ENCODE assay signal across 29 cellular contexts in the genomic region with DNA sequence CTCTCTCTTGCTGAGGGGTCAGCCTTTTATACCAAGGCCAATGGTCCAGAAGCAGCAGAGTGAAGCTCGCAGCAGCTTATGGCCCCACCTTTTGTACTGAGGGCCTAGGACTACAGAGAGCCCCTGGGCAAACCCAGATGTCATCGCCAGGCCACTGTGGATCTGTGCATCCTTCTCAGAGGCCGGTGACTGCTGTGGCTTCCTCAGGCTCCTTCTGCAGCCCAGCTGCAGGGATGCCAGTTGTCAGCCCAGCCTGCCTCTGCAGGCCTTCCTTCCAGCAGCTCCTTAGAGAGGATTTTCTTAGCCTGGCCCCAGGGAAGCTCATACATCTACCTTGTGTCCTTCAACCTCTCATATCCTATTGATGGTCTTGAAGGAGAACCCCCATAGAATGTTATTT. TPM values are rescaled to one million over a fixed set of nuclear protein-coding genes. Genes with fewer than 3 reads are reported as not detected.
"Had no signal": no experiment of that assay in that cellular context is flagged by ENCODE, and none has a peak within 500 bp of the region (broad histone marks: within the 10 kb centered on the region; RNA-seq: fewer than 3 reads in every experiment).

No MANE protein-coding gene starts in this region.

- H3K9me3 Mint-ChIP-seq: endodermal cell; immature natural killer cell; naive thymus-derived CD8-positive, alpha-beta T cell; neural crest cell; stimulated activated effector memory CD8-positive, alpha-beta T cell treated with anti-CD3 and anti-CD28 coated beads, Interleukin-12 subunit alpha, Interleukin-12 subunit beta, amount 100 ng/mL, for 72 hours had no signal

- H3K4me1 ChIP-seq: colonic mucosa, esophagus squamous epithelium, lower lobe of right lung, parathyroid adenoma, testis, tibial artery had no signal

- H3K27ac ChIP-seq: colonic mucosa, epithelial cell of prostate, esophagus squamous epithelium, lower lobe of right lung, parathyroid adenoma, testis, tibial artery had no signal

- H3K36me3 Mint-ChIP-seq: immature natural killer cell; naive thymus-derived CD8-positive, alpha-beta T cell; stimulated activated effector memory CD8-positive, alpha-beta T cell treated with anti-CD3 and anti-CD28 coated beads, Interleukin-12 subunit alpha, Interleukin-12 subunit beta, amount 100 ng/mL, for 72 hours had no signal

- H3K4me3 Mint-ChIP-seq: dendritic cell treated with granulocyte-macrophage colony-stimulating factor and Interleukin-4, amounts not matched to agents 40 ng/mL and 50 ng/mL, for 4 days; endodermal cell; immature natural killer cell; naive thymus-derived CD8-positive, alpha-beta T cell; neural crest cell; stimulated activated effector memory CD8-positive, alpha-beta T cell treated with anti-CD3 and anti-CD28 coated beads, Interleukin-12 subunit alpha, Interleukin-12 subunit beta, amount 100 ng/mL, for 72 hours; type B pancreatic cell had no signal

- H3K9me3 ChIP-seq: colonic mucosa, esophagus squamous epithelium, lower lobe of right lung, testis, tibial artery had no signal

- H3K9ac ChIP-seq: parathyroid adenoma had no signal

- H3K4me1 Mint-ChIP-seq: immature natural killer cell; naive thymus-derived CD8-positive, alpha-beta T cell; neural crest cell had no signal

- ATAC-seq: left ventricle myocardium superior; lower lobe of right lung; naive thymus-derived CD8-positive, alpha-beta T cell; sciatic nerve; stimulated activated effector memory CD8-positive, alpha-beta T cell treated with anti-CD3 and anti-CD28 coated beads, Interleukin-12 subunit alpha, Interleukin-12 subunit beta, amount 100 ng/mL, for 72 hours; stimulated activated naive CD8-positive, alpha-beta T cell treated with anti-CD3 and anti-CD28 coated beads, Interleukin-15, Interleukin-2, amounts not matched to agents 100 U/mL and 50 U/mL, for 24 hours had no signal

- H3K27me3 ChIP-seq: colonic mucosa, testis, tibial artery had no signal

- H3K27ac Mint-ChIP-seq: dendritic cell treated with granulocyte-macrophage colony-stimulating factor and Interleukin-4, amounts not matched to agents 40 ng/mL and 50 ng/mL, for 4 days; endodermal cell; immature natural killer cell; naive thymus-derived CD8-positive, alpha-beta T cell; progenitor cell of endocrine pancreas; stimulated activated effector memory CD8-positive, alpha-beta T cell treated with anti-CD3 and anti-CD28 coated beads, Interleukin-12 subunit alpha, Interleukin-12 subunit beta, amount 100 ng/mL, for 72 hours; type B pancreatic cell had no signal

- H3K36me3 ChIP-seq: colonic mucosa, esophagus squamous epithelium, lower lobe of right lung, tibial artery had no signal

- H2AFZ ChIP-seq: parathyroid adenoma had no signal

- H3K4me3 ChIP-seq: colonic mucosa, esophagus squamous epithelium, lower lobe of right lung, testis, tibial artery had no signal

- FAIRE-seq: keratinocyte had no signal

- DNase-seq: colonic mucosa; effector CD8-positive, alpha-beta T cell; endodermal cell; esophagus squamous epithelium; foreskin melanocyte; hypothalamus; immature natural killer cell; left ventricle myocardium superior; lower lobe of right lung; naive thymus-derived CD8-positive, alpha-beta T cell; stimulated activated CD4-positive, alpha-beta T cell treated with anti-CD3 and anti-CD28 coated beads, Interleukin-2, amount 100 ng/mL, for 24 hours; stimulated activated CD4-positive, alpha-beta T cell treated with anti-CD3 and anti-CD28 coated beads, Interleukin-4, amount 100 ng/mL, for 24 hours; stimulated activated naive CD8-positive, alpha-beta T cell treated with anti-CD3 and anti-CD28 coated beads, Interleukin-15, Interleukin-2, amounts not matched to agents 100 U/mL and 50 U/mL, for 24 hours; substantia nigra; testis; tibial artery had no signal

RNA-seq across cellular contexts. Expression of gene ACOXL, which starts 6.5 kb away (rescaled TPM):
- total RNA-seq: chondrocyte; esophagus squamous epithelium; mesenteric fat pad; myocyte; naive thymus-derived CD8-positive, alpha-beta T cell; neural crest cell; osteoblast; sciatic nerve had no signal
- polyA plus RNA-seq: immature natural killer cell; naive thymus-derived CD8-positive, alpha-beta T cell had no signal
